ENCODE assay signal across 26 cellular contexts in genomic region chr14:25828562-25828961, GRCh38.
"Had no signal": no experiment of that assay in that cellular context is flagged by ENCODE, and none has a peak within 500 bp of the region (broad histone marks: within the 10 kb centered on the region; RNA-seq: fewer than 3 reads in every experiment).

No MANE protein-coding gene starts in this region.

- H3K36me3 ChIP-seq: stomach, suprapubic skin, thoracic aorta, thyroid gland, tibial artery, tibial nerve, transverse colon, upper lobe of left lung, upper lobe of right lung, uterus, vagina had no signal

- H3K4me3 ChIP-seq: stomach, suprapubic skin, testis, thoracic aorta, thyroid gland, tibial artery, tibial nerve, transverse colon, upper lobe of left lung, upper lobe of right lung, uterus, vagina had no signal

- H3K27me3 ChIP-seq: stomach, suprapubic skin, testis, thyroid gland, tibial artery, tibial nerve, transverse colon, upper lobe of left lung, upper lobe of right lung, uterus, vagina had no signal

- H3K27ac ChIP-seq: stomach, suprapubic skin, testis, thoracic aorta, thyroid gland, tibial artery, tibial nerve, transverse colon, upper lobe of left lung, upper lobe of right lung, uterus, vagina had no signal

- ATAC-seq: stimulated activated effector memory CD8-positive, alpha-beta T cell treated with anti-CD3 and anti-CD28 coated beads, Interleukin-12 subunit alpha, Interleukin-12 subunit beta, amount 100 ng/mL, for 72 hours; stimulated activated memory B cell treated with anti-CD40 and anti-IgM and Interleukin-4, amounts not matched to agents 10 μg/mL and 1 μg/mL and 100 μg/mL, for 72 hours; stimulated activated naive B cell treated with anti-CD40 and anti-IgM and Interleukin-4, amounts not matched to agents 10 μg/mL and 1 μg/mL and 100 μg/mL, for 72 hours; stimulated activated naive CD8-positive, alpha-beta T cell treated with anti-CD3 and anti-CD28 coated beads, Interleukin-15, amount 100 ng/mL, for 72 hours; stimulated activated naive CD8-positive, alpha-beta T cell treated with anti-CD3 and anti-CD28 coated beads, Interleukin-15, Interleukin-2, amounts not matched to agents 100 U/mL and 50 U/mL, for 24 hours; upper lobe of right lung had no signal

- H3K4me1 ChIP-seq: stomach, suprapubic skin, testis, thyroid gland, tibial artery, tibial nerve, transverse colon, upper lobe of left lung, upper lobe of right lung, uterus, vagina had no signal

- H3K9me3 ChIP-seq: stomach, suprapubic skin, testis, thoracic aorta, thyroid gland, tibial artery, tibial nerve, transverse colon, upper lobe of left lung, upper lobe of right lung, uterus, vagina had no signal

- DNase-seq: stimulated activated CD4-positive, alpha-beta T cell treated with anti-CD3 and anti-CD28 coated beads, Interleukin-2, amount 100 ng/mL, for 48 hours; stimulated activated CD4-positive, alpha-beta T cell treated with anti-CD3 and anti-CD28 coated beads, Interleukin-4, amount 100 ng/mL, for 1 hour; stimulated activated CD4-positive, alpha-beta T cell treated with anti-CD3 and anti-CD28 coated beads, Interleukin-4, amount 100 ng/mL, for 24 hours; stimulated activated CD4-positive, alpha-beta T cell treated with anti-CD3 and anti-CD28 coated beads, Interleukin-4, amount 100 ng/mL, for 4 hours; stimulated activated CD8-positive, alpha-beta memory T cell treated with anti-CD3 and anti-CD28 coated beads, Interleukin-4, amount 100 ng/mL, for 48 hours; stimulated activated naive B cell treated with anti-CD40 and anti-IgM and Interleukin-4, amounts not matched to agents 10 μg/mL and 1 μg/mL and 100 μg/mL, for 72 hours; stimulated activated naive CD4-positive, alpha-beta T cell; stimulated activated naive CD4-positive, alpha-beta T cell treated with Interleukin-2 at 50 U/mL for 16 hours; stimulated activated naive CD8-positive, alpha-beta T cell treated with anti-CD3 and anti-CD28 coated beads, Interleukin-15, amount 100 ng/mL, for 72 hours; stimulated activated naive CD8-positive, alpha-beta T cell treated with anti-CD3 and anti-CD28 coated beads, Interleukin-15, Interleukin-2, amounts not matched to agents 100 U/mL and 50 U/mL, for 24 hours; stomach; substantia nigra; testis; thyroid gland; tibial artery; transverse colon; trophoblast cell; upper lobe of right lung; uterus had no signal
